25 cellular contexts compared by ENCODE assay signal in genomic region chrX:16368696-16369095, GRCh38.
DNase-seq lines count a peak whose midpoint lies in the region; ATAC-seq and TF ChIP-seq lines count a peak whose summit lies in the region.
"Had no signal": no experiment of that assay in that cellular context is flagged by ENCODE, and none has a peak within 500 bp of the region (broad histone marks: within the 10 kb centered on the region; RNA-seq: fewer than 3 reads in every experiment).

No MANE protein-coding gene starts in this region.

- H2BK120ac ChIP-seq in trophoblast cell (ENCODE audit: insufficient read depth, low read length, poor library complexity) = no peak overlapping the region

- H4K91ac ChIP-seq in trophoblast cell (ENCODE audit: low read depth, low read length) = no peak overlapping the region

- no CpG with 5 or more reads among the region's 2 CpGs for WGBS in trophoblast cell (ENCODE audit: extremely low coverage, insufficient coverage, insufficient read length)

- no peaks in the 10 kb centered on the region for H3K9me3 ChIP-seq in trophoblast cell (ENCODE audit: insufficient read depth, low read depth, low read length)
- H3K9me3 ChIP-seq: BLaER1 treated with 17β-estradiol and CSF1 and Interleukin-3, amounts not matched to agents 10 nM and 100 nM; HAP-1; SJSA1 had no signal

- H2BK12ac ChIP-seq in trophoblast cell (ENCODE audit: low read length) = no peak overlapping the region

- H3K79me1 ChIP-seq in trophoblast cell (ENCODE audit: low read length) = no peaks in the 10 kb centered on the region

- no peak overlapping the region for H4K8ac ChIP-seq in trophoblast cell (ENCODE audit: low read depth, low read length)

- TF ChIP-seq CTCF in epithelial cell of esophagus (IDR thresholded peaks at IDR 0.05; ENCODE audit: insufficient read depth, low read depth, low read length, missing control alignments) = no peak

- H3K14ac ChIP-seq in trophoblast cell (ENCODE audit: low read length) = no peak overlapping the region

- H4K12ac ChIP-seq in trophoblast cell (ENCODE audit: low read depth, low read length) = no peak overlapping the region

- no peak overlapping the region for H3K27ac ChIP-seq in trophoblast cell (ENCODE audit: low read depth, low read length)
- H3K27ac ChIP-seq: BLaER1 treated with 17β-estradiol and CSF1 and Interleukin-3, amounts not matched to agents 10 nM and 100 nM; SJSA1 had no signal

- H3K27me3 ChIP-seq in trophoblast cell (ENCODE audit: insufficient read depth, low read length) = no peaks in the 10 kb centered on the region
- H3K27me3 ChIP-seq: SJSA1 had no signal

- no peak overlapping the region for H3K4me3 ChIP-seq in epithelial cell of esophagus (ENCODE audit: low read length)
- no peak overlapping the region for H3K4me3 ChIP-seq in trophoblast cell (ENCODE audit: low read depth, low read length)
- H3K4me3 ChIP-seq: BLaER1 treated with 17β-estradiol and CSF1 and Interleukin-3, amounts not matched to agents 10 nM and 100 nM; HAP-1; SJSA1 had no signal

- H3K4ac ChIP-seq in trophoblast cell (ENCODE audit: low read depth, low read length) = no peak overlapping the region

- H3K9ac ChIP-seq in trophoblast cell (ENCODE audit: low read length) = no peak overlapping the region
- H3K9ac ChIP-seq: BLaER1 treated with 17β-estradiol and CSF1 and Interleukin-3, amounts not matched to agents 10 nM and 100 nM had no signal

- no peaks in the 10 kb centered on the region for H3K4me1 ChIP-seq in trophoblast cell (ENCODE audit: control insufficient read depth in 1 of 2, insufficient read depth in 2 of 2, low read length in 2 of 2)
- H3K4me1 ChIP-seq: BLaER1 treated with 17β-estradiol and CSF1 and Interleukin-3, amounts not matched to agents 10 nM and 100 nM; HAP-1; SJSA1 had no signal

- H2AFZ ChIP-seq in trophoblast cell (ENCODE audit: insufficient read depth, low read length, poor library complexity) = no peak overlapping the region

- no peak overlapping the region for H2AK5ac ChIP-seq in trophoblast cell (ENCODE audit: low read length)

- no peak overlapping the region for H3K18ac ChIP-seq in trophoblast cell (ENCODE audit: low read length)

- no peak overlapping the region for H3K23ac ChIP-seq in trophoblast cell (ENCODE audit: low read length)

- no peak overlapping the region for H3K4me2 ChIP-seq in trophoblast cell (ENCODE audit: low read length)
- H3K4me2 ChIP-seq: BLaER1 treated with 17β-estradiol and CSF1 and Interleukin-3, amounts not matched to agents 10 nM and 100 nM had no signal

- H3K79me2 ChIP-seq in trophoblast cell (ENCODE audit: control insufficient read depth, insufficient read depth, low read length, poor library complexity) = no peaks in the 10 kb centered on the region

- H2BK5ac ChIP-seq in trophoblast cell (ENCODE audit: low read depth, low read length, poor library complexity) = no peak overlapping the region

- peak; percentile 0 for DNase-seq in EL
- peak; percentile 9 for DNase-seq in amniotic epithelial cell (ENCODE audit: low read depth)
- peak; percentile 1 for DNase-seq in epithelial cell of esophagus (ENCODE audit: low read depth)
- DNase-seq in trophoblast cell = peak; percentile 2 to 57
- no peak for DNase-seq in Kasumi-1 (lab: John Stamatoyannopoulos, UW)
- DNase-seq: AML-193; CD4-positive, alpha-beta T cell; DMS53; GOT3; HFFc6; MV-4-11; NCI-H1105; NCI-H1436 treated with DMSO at 0.1 percent for 48 hours; NCI-H1930; NCI-H446; NCI-H524 treated with DMSO at 0.1 percent for 48 hours; NCI-H774; NK-92 treated with Interleukin-12 subunit alpha and Interleukin-12 subunit beta, amount 100 ng/mL, for 24 hours; PC-3; Right ventricle myocardium superior had no signal

- H3K36me3 ChIP-seq in trophoblast cell (ENCODE audit: control insufficient read depth in 1 of 2, insufficient read depth in 2 of 2, low read length in 2 of 2) = no peaks in the 10 kb centered on the region
- H3K36me3 ChIP-seq: BLaER1 treated with 17β-estradiol and CSF1 and Interleukin-3, amounts not matched to agents 10 nM and 100 nM; HAP-1; SJSA1 had no signal

- ATAC-seq in GM21423 (IDR thresholded peaks at IDR 0.05; ENCODE audit: unreplicated experiment) = no peak
- no peak for ATAC-seq in HG02571 (IDR thresholded peaks at IDR 0.05; ENCODE audit: unreplicated experiment)
- ATAC-seq: PC-3 had no signal

Comparison
In these comparisons a context has a peak if more than half of its experiments do, and no peak if none do; other contexts are left out.
1. DNase-seq: peak in EL (single experiment), amniotic epithelial cell (single experiment), epithelial cell of esophagus (single experiment) and trophoblast cell (2 of 2); none in Kasumi-1 (0 of 2).